Comparison of ENCODE assay signal across 1 cellular context in genomic region chr13:95123726-95124125, GRCh38.
TF ChIP-seq lines count a peak whose summit lies in the region.

No MANE protein-coding gene starts in this region.

TF ChIP-seq in HepG2, 621 proteins besides CTCF, POLR2A, EP300 and RAD21 (continued from another document and continues in another):
- TF ChIP-seq PRMT3 (CRISPR knock-in tag; IDR thresholded peaks at IDR 0.05; ENCODE audit: borderline replicate concordance, low read depth) = no peak
- TF ChIP-seq ZZZ3 (CRISPR knock-in tag; IDR thresholded peaks at IDR 0.05; ENCODE audit: borderline replicate concordance) = no peak
- peak; percentile 35; the same call in 1 of the 2 replicates for TF ChIP-seq ZNF747 (CRISPR knock-in tag; IDR thresholded peaks at IDR 0.05; ENCODE audit: borderline replicate concordance)
- TF ChIP-seq, protein P1, sequence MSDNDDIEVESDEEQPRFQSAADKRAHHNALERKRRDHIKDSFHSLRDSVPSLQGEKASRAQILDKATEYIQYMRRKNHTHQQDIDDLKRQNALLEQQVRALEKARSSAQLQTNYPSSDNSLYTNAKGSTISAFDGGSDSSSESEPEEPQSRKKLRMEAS (IDR thresholded peaks at IDR 0.05) = no peak
- TF ChIP-seq ZUFSP (CRISPR knock-in tag; IDR thresholded peaks at IDR 0.05; ENCODE audit: borderline replicate concordance) = no peak
- TF ChIP-seq SRY (CRISPR knock-in tag; IDR thresholded peaks at IDR 0.05) = no peak
- no peak for TF ChIP-seq NCOA5 (CRISPR knock-in tag; IDR thresholded peaks at IDR 0.05)
- TF ChIP-seq ATF5 (CRISPR knock-in tag; IDR thresholded peaks at IDR 0.05; ENCODE audit: low read depth) = no peak
- TF ChIP-seq ZBTB2 (CRISPR knock-in tag; IDR thresholded peaks at IDR 0.05; ENCODE audit: low read depth) = no peak
- TF ChIP-seq BCL6 (CRISPR knock-in tag; IDR thresholded peaks at IDR 0.05) = peak; percentile 20; the same call in 1 of the 2 replicates
- TF ChIP-seq HNF4A (CRISPR knock-in tag; IDR thresholded peaks at IDR 0.05) = peak; percentile 94
- TF ChIP-seq, protein P2, sequence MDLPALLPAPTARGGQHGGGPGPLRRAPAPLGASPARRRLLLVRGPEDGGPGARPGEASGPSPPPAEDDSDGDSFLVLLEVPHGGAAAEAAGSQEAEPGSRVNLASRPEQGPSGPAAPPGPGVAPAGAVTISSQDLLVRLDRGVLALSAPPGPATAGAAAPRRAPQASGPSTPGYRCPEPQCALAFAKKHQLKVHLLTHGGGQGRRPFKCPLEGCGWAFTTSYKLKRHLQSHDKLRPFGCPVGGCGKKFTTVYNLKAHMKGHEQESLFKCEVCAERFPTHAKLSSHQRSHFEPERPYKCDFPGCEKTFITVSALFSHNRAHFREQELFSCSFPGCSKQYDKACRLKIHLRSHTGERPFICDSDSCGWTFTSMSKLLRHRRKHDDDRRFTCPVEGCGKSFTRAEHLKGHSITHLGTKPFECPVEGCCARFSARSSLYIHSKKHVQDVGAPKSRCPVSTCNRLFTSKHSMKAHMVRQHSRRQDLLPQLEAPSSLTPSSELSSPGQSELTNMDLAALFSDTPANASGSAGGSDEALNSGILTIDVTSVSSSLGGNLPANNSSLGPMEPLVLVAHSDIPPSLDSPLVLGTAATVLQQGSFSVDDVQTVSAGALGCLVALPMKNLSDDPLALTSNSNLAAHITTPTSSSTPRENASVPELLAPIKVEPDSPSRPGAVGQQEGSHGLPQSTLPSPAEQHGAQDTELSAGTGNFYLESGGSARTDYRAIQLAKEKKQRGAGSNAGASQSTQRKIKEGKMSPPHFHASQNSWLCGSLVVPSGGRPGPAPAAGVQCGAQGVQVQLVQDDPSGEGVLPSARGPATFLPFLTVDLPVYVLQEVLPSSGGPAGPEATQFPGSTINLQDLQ (CRISPR knock-in tag; IDR thresholded peaks at IDR 0.05) = no peak
- TF ChIP-seq DR1 (CRISPR knock-in tag; IDR thresholded peaks at IDR 0.05) = no peak
- TF ChIP-seq, protein P3, sequence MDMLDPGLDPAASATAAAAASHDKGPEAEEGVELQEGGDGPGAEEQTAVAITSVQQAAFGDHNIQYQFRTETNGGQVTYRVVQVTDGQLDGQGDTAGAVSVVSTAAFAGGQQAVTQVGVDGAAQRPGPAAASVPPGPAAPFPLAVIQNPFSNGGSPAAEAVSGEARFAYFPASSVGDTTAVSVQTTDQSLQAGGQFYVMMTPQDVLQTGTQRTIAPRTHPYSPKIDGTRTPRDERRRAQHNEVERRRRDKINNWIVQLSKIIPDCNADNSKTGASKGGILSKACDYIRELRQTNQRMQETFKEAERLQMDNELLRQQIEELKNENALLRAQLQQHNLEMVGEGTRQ (IDR thresholded peaks at IDR 0.05; ENCODE audit: low read depth, low read length) = no peak
- TF ChIP-seq, protein P3 (CRISPR knock-in tag; IDR thresholded peaks at IDR 0.05; ENCODE audit: borderline replicate concordance) = no peak
- TF ChIP-seq, protein P4, sequence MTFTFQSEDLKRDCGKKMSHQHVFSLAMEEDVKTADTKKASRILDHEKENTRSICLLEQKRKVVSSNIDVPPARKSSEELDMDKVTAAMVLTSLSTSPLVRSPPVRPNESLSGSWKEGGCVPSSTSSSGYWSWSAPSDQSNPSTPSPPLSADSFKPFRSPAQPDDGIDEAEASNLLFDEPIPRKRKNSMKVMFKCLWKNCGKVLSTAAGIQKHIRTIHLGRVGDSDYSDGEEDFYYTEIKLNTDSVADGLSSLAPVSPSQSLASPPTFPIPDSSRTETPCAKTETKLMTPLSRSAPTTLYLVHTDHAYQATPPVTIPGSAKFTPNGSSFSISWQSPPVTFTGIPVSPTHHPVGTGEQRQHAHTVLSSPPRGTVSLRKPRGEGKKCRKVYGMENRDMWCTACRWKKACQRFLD (CRISPR knock-in tag; IDR thresholded peaks at IDR 0.05; ENCODE audit: borderline replicate concordance) = no peak
- TF ChIP-seq ZHX1 (CRISPR knock-in tag; IDR thresholded peaks at IDR 0.05; ENCODE audit: low read depth) = no peak
- TF ChIP-seq, protein P5, sequence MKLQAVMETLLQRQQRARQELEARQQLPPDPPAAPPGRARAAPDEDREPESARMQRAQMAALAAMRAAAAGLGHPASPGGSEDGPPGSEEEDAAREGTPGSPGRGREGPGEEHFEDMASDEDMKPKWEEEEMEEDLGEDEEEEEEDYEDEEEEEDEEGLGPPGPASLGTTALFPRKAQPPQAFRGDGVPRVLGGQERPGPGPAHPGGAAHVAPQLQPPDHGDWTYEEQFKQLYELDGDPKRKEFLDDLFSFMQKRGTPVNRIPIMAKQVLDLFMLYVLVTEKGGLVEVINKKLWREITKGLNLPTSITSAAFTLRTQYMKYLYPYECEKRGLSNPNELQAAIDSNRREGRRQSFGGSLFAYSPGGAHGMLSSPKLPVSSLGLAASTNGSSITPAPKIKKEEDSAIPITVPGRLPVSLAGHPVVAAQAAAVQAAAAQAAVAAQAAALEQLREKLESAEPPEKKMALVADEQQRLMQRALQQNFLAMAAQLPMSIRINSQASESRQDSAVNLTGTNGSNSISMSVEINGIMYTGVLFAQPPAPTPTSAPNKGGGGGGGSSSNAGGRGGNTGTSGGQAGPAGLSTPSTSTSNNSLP (IDR thresholded peaks at IDR 0.05; ENCODE audit: low read depth, low read length) = peak; percentile 63; the same call in 1 of the 2 replicates
- TF ChIP-seq CEBPZ (IDR thresholded peaks at IDR 0.05; ENCODE audit: low read length) = no peak
- no peak for TF ChIP-seq KDM2A (CRISPR knock-in tag; IDR thresholded peaks at IDR 0.05; ENCODE audit: borderline replicate concordance, low read depth)
- no peak for TF ChIP-seq ETV6 (CRISPR knock-in tag; conservative IDR thresholded peaks at IDR 0.05)
- TF ChIP-seq, protein P6, sequence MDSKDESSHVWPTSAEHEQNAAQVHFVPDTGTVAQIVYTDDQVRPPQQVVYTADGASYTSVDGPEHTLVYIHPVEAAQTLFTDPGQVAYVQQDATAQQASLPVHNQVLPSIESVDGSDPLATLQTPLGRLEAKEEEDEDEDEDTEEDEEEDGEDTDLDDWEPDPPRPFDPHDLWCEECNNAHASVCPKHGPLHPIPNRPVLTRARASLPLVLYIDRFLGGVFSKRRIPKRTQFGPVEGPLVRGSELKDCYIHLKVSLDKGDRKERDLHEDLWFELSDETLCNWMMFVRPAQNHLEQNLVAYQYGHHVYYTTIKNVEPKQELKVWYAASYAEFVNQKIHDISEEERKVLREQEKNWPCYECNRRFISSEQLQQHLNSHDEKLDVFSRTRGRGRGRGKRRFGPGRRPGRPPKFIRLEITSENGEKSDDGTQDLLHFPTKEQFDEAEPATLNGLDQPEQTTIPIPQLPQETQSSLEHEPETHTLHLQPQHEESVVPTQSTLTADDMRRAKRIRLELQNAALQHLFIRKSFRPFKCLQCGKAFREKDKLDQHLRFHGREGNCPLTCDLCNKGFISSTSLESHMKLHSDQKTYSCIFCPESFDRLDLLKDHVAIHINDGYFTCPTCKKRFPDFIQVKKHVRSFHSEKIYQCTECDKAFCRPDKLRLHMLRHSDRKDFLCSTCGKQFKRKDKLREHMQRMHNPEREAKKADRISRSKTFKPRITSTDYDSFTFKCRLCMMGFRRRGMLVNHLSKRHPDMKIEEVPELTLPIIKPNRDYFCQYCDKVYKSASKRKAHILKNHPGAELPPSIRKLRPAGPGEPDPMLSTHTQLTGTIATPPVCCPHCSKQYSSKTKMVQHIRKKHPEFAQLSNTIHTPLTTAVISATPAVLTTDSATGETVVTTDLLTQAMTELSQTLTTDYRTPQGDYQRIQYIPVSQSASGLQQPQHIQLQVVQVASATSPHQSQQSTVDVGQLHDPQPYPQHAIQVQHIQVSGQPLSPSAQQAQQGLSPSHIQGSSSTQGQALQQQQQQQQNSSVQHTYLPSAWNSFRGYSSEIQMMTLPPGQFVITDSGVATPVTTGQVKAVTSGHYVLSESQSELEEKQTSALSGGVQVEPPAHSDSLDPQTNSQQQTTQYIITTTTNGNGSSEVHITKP (CRISPR knock-in tag; IDR thresholded peaks at IDR 0.05; ENCODE audit: low read depth) = no peak
- TF ChIP-seq ZNF382 (CRISPR knock-in tag; IDR thresholded peaks at IDR 0.05; ENCODE audit: borderline replicate concordance) = no peak
- no peak for TF ChIP-seq ZFP36L1 (CRISPR knock-in tag; IDR thresholded peaks at IDR 0.05)
- no peak for TF ChIP-seq SETDB1 (CRISPR knock-in tag; IDR thresholded peaks at IDR 0.05; ENCODE audit: borderline replicate concordance)
- TF ChIP-seq NR1H2 (CRISPR knock-in tag; IDR thresholded peaks at IDR 0.05; ENCODE audit: borderline replicate concordance, low read depth) = no peak
